In the genomic region with DNA sequence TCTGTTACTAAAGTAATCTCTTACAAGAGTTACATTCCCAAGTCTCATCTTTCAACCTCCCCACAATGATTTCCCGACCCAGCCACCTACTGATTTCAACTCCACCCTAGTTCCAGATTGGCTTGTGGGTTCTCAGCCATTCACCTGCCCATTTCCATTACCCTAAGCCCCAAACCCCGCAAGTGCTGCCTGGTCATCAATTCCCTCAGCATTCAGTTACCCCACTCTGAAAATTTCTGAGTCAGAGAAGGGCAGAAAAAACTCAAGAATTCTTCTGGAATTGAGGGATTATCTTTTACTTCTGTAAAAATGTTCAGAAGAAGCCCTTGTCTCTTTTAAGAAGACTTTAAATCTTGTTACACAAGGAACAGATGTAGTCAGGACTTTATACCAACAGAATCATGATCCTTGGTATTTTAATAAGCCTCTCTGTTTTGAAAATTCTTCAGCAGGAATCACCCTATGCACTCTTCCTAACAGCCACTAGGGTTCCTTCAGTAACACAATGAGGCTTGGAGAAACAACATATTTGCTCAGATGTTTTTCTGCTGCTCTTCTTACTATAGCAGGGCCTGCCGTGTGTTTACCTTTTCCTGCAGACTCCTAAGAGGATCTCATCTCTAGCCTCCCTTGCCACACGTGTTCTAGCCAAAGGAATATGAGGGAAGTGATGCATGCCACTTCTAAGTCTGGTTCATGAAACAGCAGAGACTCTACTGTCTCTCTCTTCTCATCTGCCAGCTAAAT, we compare ENCODE assay signal across 13 cellular contexts. TPM values are rescaled to one million over a fixed set of nuclear protein-coding genes. Genes with fewer than 3 reads are reported as not detected.
DNase-seq lines count a peak whose midpoint lies in the region; ATAC-seq, FAIRE-seq and TF ChIP-seq lines count a peak whose summit lies in the region.
"Had no signal": no experiment of that assay in that cellular context is flagged by ENCODE, and none has a peak within 500 bp of the region (broad histone marks: within the 10 kb centered on the region; RNA-seq: fewer than 3 reads in every experiment).

No MANE protein-coding gene starts in this region.

- DNase-seq in HepG2 (ENCODE audit: low spot score) (no peak), right lobe of liver (no peak), glutamatergic neuron (no peak), vagina (ENCODE audit: extremely low spot score in 2 of 2) (no peak), T1000 (lab: John Stamatoyannopoulos, UW) (no peak), NCI-H2227 (lab: John Stamatoyannopoulos, UW; ENCODE audit: unreplicated experiment) (no peak)
- DNase-seq: activated CD4-positive, alpha-beta T cell treated with anti-CD3 and anti-CD28 coated beads, Interleukin-2, amount 10 ng/mL, durations not matched to agents 24 days and 14 days; activated gamma-delta T cell treated with Interleukin-2 at 50 U/mL for 16 hours; kidney glomerular epithelial cell; NCI-H524 had no signal

- H3K9ac ChIP-seq in HepG2 (ENCODE audit: insufficient read depth, low read depth, low read length): no peak overlapping the region
- H3K9ac ChIP-seq: BLaER1 treated with 17β-estradiol and CSF1 and Interleukin-3, amounts not matched to agents 10 nM and 100 nM had no signal

- peaks cover 0 to 24% of the 10 kb centered on the region in 2 experiments; a peak in 3 of 5 replicates for H3K27me3 ChIP-seq in HepG2 (ENCODE audit: control insufficient read depth in 1 of 2, insufficient read depth in 2 of 2, low read length in 2 of 2)
- no peaks in the 10 kb centered on the region for H3K27me3 ChIP-seq in right lobe of liver
- H3K27me3 ChIP-seq in vagina: no peaks in the 10 kb centered on the region
- H3K27me3 ChIP-seq: BLaER1 treated with 17β-estradiol and CSF1 and Interleukin-3, amounts not matched to agents 10 nM and 100 nM had no signal

- H3K27ac ChIP-seq in HepG2 (ENCODE audit: extremely low read length, insufficient read depth, low read length) (no peak overlapping the region), right lobe of liver (no peak overlapping the region), vagina (peak overlapping the region; percentile 48)
- H3K27ac ChIP-seq: BLaER1 treated with 17β-estradiol and CSF1 and Interleukin-3, amounts not matched to agents 10 nM and 100 nM had no signal

- no peak overlapping the region for H3K4me2 ChIP-seq in HepG2 (ENCODE audit: low read depth, low read length)
- H3K4me2 ChIP-seq: BLaER1 treated with 17β-estradiol and CSF1 and Interleukin-3, amounts not matched to agents 10 nM and 100 nM had no signal

- H3K9me3 Mint-ChIP-seq in glutamatergic neuron (ENCODE audit: unreplicated experiment): no peaks in the 10 kb centered on the region
- H3K9me3 Mint-ChIP-seq: activated CD4-positive, alpha-beta T cell treated with anti-CD3 and anti-CD28 coated beads, Interleukin-2, amount 10 ng/mL, durations not matched to agents 24 days and 14 days had no signal

- POLR2A ChIA-PET in HepG2 (lab: Yijun Ruan, JAX): no interaction called here

- no peaks in the 10 kb centered on the region for H3K9me3 ChIP-seq in HepG2 (ENCODE audit: low read length)
- no peaks in the 10 kb centered on the region for H3K9me3 ChIP-seq in right lobe of liver
- no peaks in the 10 kb centered on the region for H3K9me3 ChIP-seq in vagina

- peaks cover 3% of the 10 kb centered on the region for H3K27me3 Mint-ChIP-seq in glutamatergic neuron (ENCODE audit: unreplicated experiment)

- in situ Hi-C loops in HepG2 (cut with HindIII; ENCODE audit: extremely low pct_ligation_motif_present, low pct_unique_long_range_greater_than_20kb): no loop called here

- intact Hi-C loops in HepG2 (cut with micrococcal nuclease; ENCODE audit: unreplicated experiment): no loop called here
- intact Hi-C loops in right lobe of liver (cut with DNase I): no loop called here
- intact Hi-C loops in vagina (cut with DNase I): no loop called here

- no peak overlapping the region for H3K4me3 Mint-ChIP-seq in glutamatergic neuron (ENCODE audit: unreplicated experiment)
- H3K4me3 Mint-ChIP-seq: activated CD4-positive, alpha-beta T cell treated with anti-CD3 and anti-CD28 coated beads, Interleukin-2, amount 10 ng/mL, durations not matched to agents 24 days and 14 days had no signal

- no peak overlapping the region for H3K4me3 ChIP-seq in HepG2 (replicated peaks in 1 of 3; ENCODE audit: insufficient read depth in 1 of 3, low read depth in 2 of 3, low read length in 3 of 3)
- H3K4me3 ChIP-seq in right lobe of liver: no peak overlapping the region
- H3K4me3 ChIP-seq in WI38 (ENCODE audit: low read depth, low read length): no peak overlapping the region
- no peak overlapping the region for H3K4me3 ChIP-seq in vagina
- H3K4me3 ChIP-seq: BLaER1 treated with 17β-estradiol and CSF1 and Interleukin-3, amounts not matched to agents 10 nM and 100 nM had no signal

- H3K79me2 ChIP-seq in HepG2 (ENCODE audit: insufficient read depth, low read length): no peaks in the 10 kb centered on the region

- TF ChIP-seq RAD21 in HepG2 (CRISPR knock-in tag; IDR thresholded peaks at IDR 0.05): no peak

- 0 out of 3 replicates have a peak, but pooled peaks have one; percentile 31 for ATAC-seq in HepG2
- no peak for ATAC-seq in right lobe of liver
- no peak for ATAC-seq in GM19351 (IDR thresholded peaks at IDR 0.05; ENCODE audit: unreplicated experiment)

- under 1% methylated on average over 4 of the region's 4 CpGs for WGBS in HepG2 (ENCODE audit: low lambda C conversion rate)
- 42% methylated on average over 4 of the region's 4 CpGs for WGBS in right lobe of liver (ENCODE audit: insufficient coverage, low coverage, low lambda C conversion rate, missing lambda C conversion rate)

- TF ChIP-seq EP300 in HepG2 (IDR thresholded peaks at IDR 0.05; ENCODE audit: low read depth in 2 of 2, low read length in 2 of 2) (no peak), HepG2 (CRISPR knock-in tag; IDR thresholded peaks at IDR 0.05; ENCODE audit: borderline replicate concordance) (no peak)

- TF ChIP-seq POLR2A in HepG2 (IDR thresholded peaks at IDR 0.05; ENCODE audit: insufficient read depth in 1 of 2, low read depth in 2 of 2, low read length in 2 of 2) (no peak), right lobe of liver (IDR thresholded peaks at IDR 0.05) (no peak), vagina (IDR thresholded peaks at IDR 0.05) (no peak)

- no peaks in the 10 kb centered on the region for H3K36me3 Mint-ChIP-seq in glutamatergic neuron (ENCODE audit: unreplicated experiment)

- BruUV-seq in HepG2 (replicated peaks; lab: Mats Ljungman, UMichigan): no TSS peak

- FAIRE-seq in HepG2 (lab: Jason Lieb, UNC): no peak

- H3K4me1 ChIP-seq in HepG2 (ENCODE audit: insufficient read depth, low read length) (no peaks in the 10 kb centered on the region), right lobe of liver (no peaks in the 10 kb centered on the region), vagina (peaks cover 17% of the 10 kb centered on the region)

- no peaks in the 10 kb centered on the region for H4K20me1 ChIP-seq in HepG2 (ENCODE audit: insufficient read depth, low read length)
- H4K20me1 ChIP-seq: BLaER1 treated with 17β-estradiol and CSF1 and Interleukin-3, amounts not matched to agents 10 nM and 100 nM had no signal

- no peak for TF ChIP-seq CTCF in HepG2 (CRISPR knock-in tag; IDR thresholded peaks at IDR 0.05)
- TF ChIP-seq CTCF in right lobe of liver (IDR thresholded peaks at IDR 0.05): peak in 1 of 4 donors; percentile 6
- TF ChIP-seq CTCF in WI38 (IDR thresholded peaks at IDR 0.05; ENCODE audit: low read depth, low read length): peak; percentile 33; the same call in 1 of the 2 replicates
- TF ChIP-seq CTCF in glutamatergic neuron (IDR thresholded peaks at IDR 0.05; ENCODE audit: partially characterized antibody, unreplicated experiment): peak; percentile 47
- peak in 1 of 3 experiments; percentile 37 for TF ChIP-seq CTCF in vagina (IDR thresholded peaks at IDR 0.05)

- no peak overlapping the region for H3K27ac Mint-ChIP-seq in glutamatergic neuron (ENCODE audit: unreplicated experiment)
- H3K27ac Mint-ChIP-seq: activated CD4-positive, alpha-beta T cell treated with anti-CD3 and anti-CD28 coated beads, Interleukin-2, amount 10 ng/mL, durations not matched to agents 24 days and 14 days had no signal

- H3K36me3 ChIP-seq in HepG2 (replicated peaks in 1 of 2; ENCODE audit: control insufficient read depth in 1 of 2, insufficient read depth in 2 of 2, low read length in 2 of 2) (no peaks in the 10 kb centered on the region), right lobe of liver (no peaks in the 10 kb centered on the region), vagina (no peaks in the 10 kb centered on the region)
- H3K36me3 ChIP-seq: BLaER1 treated with 17β-estradiol and CSF1 and Interleukin-3, amounts not matched to agents 10 nM and 100 nM had no signal

- no peak overlapping the region for H2AFZ ChIP-seq in HepG2 (ENCODE audit: low read length)

- CTCF ChIA-PET in HepG2 (lab: Yijun Ruan, JAX; ENCODE audit: low intra/inter-chr PET ratio, low total read pairs): no interaction called here

- H3K4me1 Mint-ChIP-seq in glutamatergic neuron (ENCODE audit: low read depth, unreplicated experiment): peaks cover 12% of the 10 kb centered on the region
- H3K4me1 Mint-ChIP-seq: activated CD4-positive, alpha-beta T cell treated with anti-CD3 and anti-CD28 coated beads, Interleukin-2, amount 10 ng/mL, durations not matched to agents 24 days and 14 days had no signal

RNA-seq across cellular contexts. Expression of a gene that starts 29.2 kb away (rescaled TPM):
- total RNA-seq in HepG2 (2016; rRNA removed; fragmentation: Illumina TruSeq; extraction: Trizol): not detected in 2 replicates
- not detected in 2 replicates for total RNA-seq in HepG2 (2016; cell fraction: cytosol; rRNA removed; fragmentation: Illumina TruSeq; extraction: Trizol; ENCODE audit: low read depth)
- not detected in 2 replicates for total RNA-seq in HepG2 (2016; cell fraction: insoluble cytoplasmic fraction; rRNA removed; fragmentation: Illumina TruSeq; extraction: Trizol)
- total RNA-seq in HepG2 (2016; cell fraction: membrane; rRNA removed; fragmentation: Illumina TruSeq; extraction: Trizol): not detected in 2 replicates
- not detected in 2 replicates for total RNA-seq in HepG2 (2016; cell fraction: nucleus; rRNA removed; fragmentation: Illumina TruSeq; extraction: Trizol)
- polyA plus RNA-seq in HepG2 (2011; rRNA removed): not detected in 2 replicates
- not detected in 2 replicates for polyA plus RNA-seq in HepG2 (2011; cell fraction: cytosol; rRNA removed)
- polyA plus RNA-seq in HepG2 (2011; cell fraction: nucleus; rRNA removed): not detected in 2 replicates
- polyA plus RNA-seq in HepG2 (2012): not detected in 2 replicates
- not detected in 2 replicates for polyA plus RNA-seq in HepG2 (2016; cell fraction: cytosol; fragmentation: Illumina TruSeq; extraction: Trizol; ENCODE audit: low read depth)
- polyA plus RNA-seq in HepG2 (2016; cell fraction: insoluble cytoplasmic fraction; fragmentation: Illumina TruSeq; extraction: Trizol; ENCODE audit: low read depth): not detected in 2 replicates
- not detected in 2 replicates for polyA plus RNA-seq in HepG2 (2016; cell fraction: membrane; fragmentation: Illumina TruSeq; extraction: Trizol; ENCODE audit: low read depth)
- not detected in 2 replicates for polyA plus RNA-seq in HepG2 (2016; cell fraction: nucleus; fragmentation: Illumina TruSeq; extraction: Trizol; ENCODE audit: insufficient read depth, low read depth)
- polyA minus RNA-seq in HepG2 (2011; rRNA and poly(A)+ RNA removed; ENCODE audit: low replicate concordance): not detected in 2 replicates
- polyA minus RNA-seq in HepG2 (2011; cell fraction: cytosol; rRNA and poly(A)+ RNA removed): not detected in 2 replicates
- not detected in 2 replicates for polyA minus RNA-seq in HepG2 (2011; cell fraction: nucleus; rRNA and poly(A)+ RNA removed)
- total RNA-seq in right lobe of liver: 1 to 10 TPM; 2.0 to 4.2 (median 2.8) TPM
- total RNA-seq in glutamatergic neuron (ENCODE audit: unreplicated experiment): 10.6 TPM
- 46.7 TPM for total RNA-seq in vagina
- total RNA-seq: activated CD4-positive, alpha-beta T cell treated with anti-CD3 and anti-CD28 coated beads, Interleukin-2, amount 10 ng/mL, durations not matched to agents 24 days and 14 days had no signal
